ENCODE assay signal across 9 cellular contexts in the genomic region with DNA sequence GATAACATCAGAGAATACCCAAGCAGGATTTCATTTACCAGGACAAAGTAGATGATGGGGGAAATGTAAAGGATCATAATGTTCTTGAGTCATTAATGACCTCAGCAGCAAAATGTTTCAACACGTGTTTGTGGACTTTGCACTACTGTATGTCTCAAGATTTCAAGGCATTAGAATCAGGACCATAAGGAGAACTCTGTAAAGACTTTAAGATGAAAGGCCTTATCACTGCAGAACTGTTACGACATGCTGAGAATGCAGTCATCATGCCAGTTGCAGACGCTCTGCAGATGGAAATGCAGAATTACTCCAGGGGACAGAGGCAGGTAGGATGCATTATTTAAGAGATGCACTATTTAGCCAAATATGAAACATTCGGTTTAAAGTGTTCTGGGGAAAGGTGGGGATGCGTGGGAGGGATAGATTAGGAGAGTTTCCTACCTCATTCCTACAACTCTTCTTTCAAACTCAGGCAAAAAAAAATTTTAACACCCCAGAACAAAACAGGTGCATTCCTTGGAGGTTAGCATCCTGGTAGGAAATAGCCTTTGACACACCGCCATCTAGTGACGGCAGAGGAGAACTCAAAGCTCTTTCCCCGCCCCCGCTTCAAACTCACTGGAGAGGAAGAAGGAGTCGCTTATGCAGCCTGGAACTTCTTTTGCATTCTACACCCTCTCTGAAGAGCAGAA. TPM values are rescaled to one million over a fixed set of nuclear protein-coding genes. Genes with fewer than 3 reads are reported as not detected.
DNase-seq lines count a peak whose midpoint lies in the region; ATAC-seq and TF ChIP-seq lines count a peak whose summit lies in the region.
"Had no signal": no experiment of that assay in that cellular context is flagged by ENCODE, and none has a peak within 500 bp of the region (broad histone marks: within the 10 kb centered on the region; RNA-seq: fewer than 3 reads in every experiment).

No MANE protein-coding gene starts in this region.

- H3K4me3 ChIP-seq in DND-41 (ENCODE audit: low read depth in 1 of 2, low read length in 2 of 2), result no peak overlapping the region

- no peak overlapping the region for H3K27ac ChIP-seq in DND-41 (ENCODE audit: low read length)
- H3K27ac ChIP-seq: epithelial cell of prostate had no signal

- TF ChIP-seq CTCF in DND-41 (IDR thresholded peaks at IDR 0.05; ENCODE audit: borderline replicate concordance, extremely low read depth, low read length, poor library complexity, severe bottlenecking) (peak; percentile 89), mesothelial cell of epicardium (IDR thresholded peaks at IDR 0.05; ENCODE audit: unreplicated experiment) (peak; percentile 62)

- ATAC-seq in DND-41 (ENCODE audit: insufficient read depth, low read depth) (peak; percentile 89), HG02798 (IDR thresholded peaks at IDR 0.05; ENCODE audit: poor library complexity, unreplicated experiment) (peak; percentile 67), GM19463 (IDR thresholded peaks at IDR 0.05; ENCODE audit: unreplicated experiment) (no peak)
- ATAC-seq in activated CD8-positive, alpha-beta T cell treated with anti-CD3 and anti-CD28 coated beads, Interleukin-2, amount 10 ng/mL, durations not matched to agents 7 days and 5 days, result peak; percentile 71
- ATAC-seq in effector memory CD8-positive, alpha-beta T cell (replicated peaks), result peak; percentile 61

- H3K4me3 Mint-ChIP-seq in activated CD8-positive, alpha-beta T cell treated with anti-CD3 and anti-CD28 coated beads, Interleukin-2, amount 10 ng/mL, durations not matched to agents 7 days and 5 days, result no peak overlapping the region
- no peak overlapping the region for H3K4me3 Mint-ChIP-seq in effector memory CD8-positive, alpha-beta T cell
- H3K4me3 Mint-ChIP-seq in mesothelial cell of epicardium, result no peak overlapping the region

- no peak overlapping the region for H2AFZ ChIP-seq in DND-41 (ENCODE audit: low read depth, low read length)

- no peaks in the 10 kb centered on the region for H4K20me1 ChIP-seq in DND-41 (ENCODE audit: insufficient read depth, low read length)

- H3K9me3 ChIP-seq in DND-41 (ENCODE audit: insufficient read depth, low read length, severe bottlenecking), result no peaks in the 10 kb centered on the region

- H3K9ac ChIP-seq in DND-41 (ENCODE audit: low read depth, low read length), result no peak overlapping the region

- DNase-seq in DND-41 (peak; percentile 73), NCI-H774 (lab: John Stamatoyannopoulos, UW) (peak; percentile 28), mesothelial cell of epicardium (ENCODE audit: low spot score in 2 of 2, unreplicated experiment in 2 of 2) (peak; percentile 47 to 78)
- DNase-seq in activated CD8-positive, alpha-beta T cell treated with anti-CD3 and anti-CD28 coated beads, Interleukin-2, amount 10 ng/mL, durations not matched to agents 7 days and 5 days, result peak; percentile 82
- peak; percentile 48 to 63 (median 54) for DNase-seq in effector memory CD8-positive, alpha-beta T cell
- peak; percentile 31 to 60 for DNase-seq in stimulated activated CD8-positive, alpha-beta memory T cell treated with anti-CD3 and anti-CD28 coated beads, Interleukin-2, amount 100 ng/mL, for 48 hours (ENCODE audit: low read depth in 2 of 2)

- POLR2A ChIA-PET in activated CD8-positive, alpha-beta T cell treated with anti-CD3 and anti-CD28 coated beads, Interleukin-2, amount 10 ng/mL, durations not matched to agents 7 days and 5 days (lab: Charles Lee), result no interaction called here

- no peak overlapping the region for H3K27ac Mint-ChIP-seq in activated CD8-positive, alpha-beta T cell treated with anti-CD3 and anti-CD28 coated beads, Interleukin-2, amount 10 ng/mL, durations not matched to agents 7 days and 5 days
- H3K27ac Mint-ChIP-seq in effector memory CD8-positive, alpha-beta T cell, result no peak overlapping the region
- no peak overlapping the region for H3K27ac Mint-ChIP-seq in mesothelial cell of epicardium

- no peaks in the 10 kb centered on the region for H3K4me1 ChIP-seq in DND-41 (ENCODE audit: insufficient read depth, low read length)

- H3K36me3 Mint-ChIP-seq in activated CD8-positive, alpha-beta T cell treated with anti-CD3 and anti-CD28 coated beads, Interleukin-2, amount 10 ng/mL, durations not matched to agents 7 days and 5 days (ENCODE audit: low read depth), result no peaks in the 10 kb centered on the region
- peaks cover 4% of the 10 kb centered on the region for H3K36me3 Mint-ChIP-seq in effector memory CD8-positive, alpha-beta T cell (ENCODE audit: insufficient read depth)
- no peaks in the 10 kb centered on the region for H3K36me3 Mint-ChIP-seq in mesothelial cell of epicardium

- peaks cover 2% of the 10 kb centered on the region for H3K4me1 Mint-ChIP-seq in activated CD8-positive, alpha-beta T cell treated with anti-CD3 and anti-CD28 coated beads, Interleukin-2, amount 10 ng/mL, durations not matched to agents 7 days and 5 days (ENCODE audit: low read depth)
- H3K4me1 Mint-ChIP-seq in effector memory CD8-positive, alpha-beta T cell (ENCODE audit: low read depth in 2 of 2), result no peaks in the 10 kb centered on the region
- H3K4me1 Mint-ChIP-seq in mesothelial cell of epicardium, result no peaks in the 10 kb centered on the region

- no peaks in the 10 kb centered on the region for H3K36me3 ChIP-seq in DND-41 (ENCODE audit: insufficient read depth, low read length)

- no peaks in the 10 kb centered on the region for H3K79me2 ChIP-seq in DND-41 (ENCODE audit: insufficient read depth, low read length)

- H3K27me3 ChIP-seq in DND-41 (ENCODE audit: insufficient read depth, low read length, poor library complexity), result peaks cover 17% of the 10 kb centered on the region

- CTCF ChIA-PET in activated CD8-positive, alpha-beta T cell treated with anti-CD3 and anti-CD28 coated beads, Interleukin-2, amount 10 ng/mL, durations not matched to agents 7 days and 5 days (lab: Charles Lee), result interaction anchor here (0.7 to 2.8 kb wide), 27 partner anchors 9 to 654 kb away, joined by 3 to 14 read pairs (median 4); no protein-coding TSS in a partner anchor

- no peak overlapping the region for H3K4me2 ChIP-seq in DND-41 (ENCODE audit: insufficient read depth, low read length)

- peaks cover 19% of the 10 kb centered on the region for H3K27me3 Mint-ChIP-seq in activated CD8-positive, alpha-beta T cell treated with anti-CD3 and anti-CD28 coated beads, Interleukin-2, amount 10 ng/mL, durations not matched to agents 7 days and 5 days (ENCODE audit: low read depth)
- peaks cover 18 to 37% of the 10 kb centered on the region in 2 donors for H3K27me3 Mint-ChIP-seq in effector memory CD8-positive, alpha-beta T cell
- peaks cover 54% of the 10 kb centered on the region for H3K27me3 Mint-ChIP-seq in mesothelial cell of epicardium (ENCODE audit: low read depth)

- H3K9me3 Mint-ChIP-seq in activated CD8-positive, alpha-beta T cell treated with anti-CD3 and anti-CD28 coated beads, Interleukin-2, amount 10 ng/mL, durations not matched to agents 7 days and 5 days (ENCODE audit: insufficient read depth), result no peaks in the 10 kb centered on the region
- no peaks in the 10 kb centered on the region for H3K9me3 Mint-ChIP-seq in effector memory CD8-positive, alpha-beta T cell
- no peaks in the 10 kb centered on the region for H3K9me3 Mint-ChIP-seq in mesothelial cell of epicardium

RNA-seq across cellular contexts. Expression of a gene that starts 43.3 kb away (rescaled TPM):
- not detected for total RNA-seq in activated CD8-positive, alpha-beta T cell treated with anti-CD3 and anti-CD28 coated beads, Interleukin-2, amount 10 ng/mL, durations not matched to agents 7 days and 5 days
- not detected in 3 replicates for total RNA-seq in mesothelial cell of epicardium

Comparison
In these comparisons a context has a peak if more than half of its experiments do, and no peak if none do; other contexts are left out.
1. DNase-seq: peak in every context shown above with its lines; median percentile 82 in activated CD8-positive, alpha-beta T cell treated with anti-CD3 and anti-CD28 coated beads, Interleukin-2, amount 10 ng/mL, durations not matched to agents 7 days and 5 days; 73 in DND-41; 62 in mesothelial cell of epicardium; 54 in effector memory CD8-positive, alpha-beta T cell; 46 in stimulated activated CD8-positive, alpha-beta memory T cell treated with anti-CD3 and anti-CD28 coated beads, Interleukin-2, amount 100 ng/mL, for 48 hours; 28 in NCI-H774.